1 cellular context compared by ENCODE assay signal in genomic region chr3:187983484-187984124, GRCh38.
TF ChIP-seq lines count a peak whose summit lies in the region.

No MANE protein-coding gene starts in this region.

TF ChIP-seq in HepG2, 621 proteins besides CTCF, POLR2A, EP300 and RAD21 (continued from another document and continues in another):
- no peak for TF ChIP-seq MNT (IDR thresholded peaks at IDR 0.05)
- TF ChIP-seq ZNF17 (CRISPR knock-in tag; IDR thresholded peaks at IDR 0.05): no peak
- TF ChIP-seq NFE2L1 (CRISPR knock-in tag; IDR thresholded peaks at IDR 0.05; ENCODE audit: borderline replicate concordance): no peak
- peak; percentile 86 for TF ChIP-seq ELF3 (CRISPR knock-in tag; IDR thresholded peaks at IDR 0.05)
- 0 out of 2 replicates have a peak, but pooled peaks have one; percentile 11 for TF ChIP-seq ZNF564 (CRISPR knock-in tag; IDR thresholded peaks at IDR 0.05)
- no peak for TF ChIP-seq MXD3 (CRISPR knock-in tag; IDR thresholded peaks at IDR 0.05)
- TF ChIP-seq ZNF343 (CRISPR knock-in tag; IDR thresholded peaks at IDR 0.05): no peak
- TF ChIP-seq ZNF740 (CRISPR knock-in tag; IDR thresholded peaks at IDR 0.05): no peak
- peak; percentile 90; the same call in 1 of the 2 replicates for TF ChIP-seq ZBTB37 (CRISPR knock-in tag; IDR thresholded peaks at IDR 0.05)
- no peak for TF ChIP-seq ZNF142 (CRISPR knock-in tag; IDR thresholded peaks at IDR 0.05)
- TF ChIP-seq WIZ (CRISPR knock-in tag; IDR thresholded peaks at IDR 0.05): no peak
- peak; percentile 83; the same call in 1 of the 2 replicates for TF ChIP-seq MYPOP (CRISPR knock-in tag; IDR thresholded peaks at IDR 0.05)
- no peak for TF ChIP-seq SP1 (IDR thresholded peaks at IDR 0.05)
- TF ChIP-seq SP1 (CRISPR knock-in tag; IDR thresholded peaks at IDR 0.05): no peak
- 0 out of 2 replicates have a peak, but pooled peaks have one; percentile 36 for TF ChIP-seq ZMAT3 (CRISPR knock-in tag; conservative IDR thresholded peaks at IDR 0.05)
- TF ChIP-seq ZNF549 (CRISPR knock-in tag; IDR thresholded peaks at IDR 0.05): no peak
- TF ChIP-seq ZNF207 (IDR thresholded peaks at IDR 0.05; ENCODE audit: borderline replicate concordance): no peak
- no peak for TF ChIP-seq ZNF318 (CRISPR knock-in tag; IDR thresholded peaks at IDR 0.05)
- TF ChIP-seq NR0B2 (CRISPR knock-in tag; IDR thresholded peaks at IDR 0.05): no peak
- TF ChIP-seq ZNF576 (CRISPR knock-in tag; IDR thresholded peaks at IDR 0.05): 0 out of 2 replicates have a peak, but pooled peaks have one; percentile 62
- TF ChIP-seq JUND (CRISPR knock-in tag; IDR thresholded peaks at IDR 0.05): no peak
- TF ChIP-seq BCL6 (CRISPR knock-in tag; IDR thresholded peaks at IDR 0.05): peak; percentile 89
- no peak for TF ChIP-seq LRRFIP1 (CRISPR knock-in tag; conservative IDR thresholded peaks at IDR 0.05)
- TF ChIP-seq TCF12 (IDR thresholded peaks at IDR 0.05): no peak
- TF ChIP-seq TCF12 (CRISPR knock-in tag; IDR thresholded peaks at IDR 0.05): peak; percentile 81
- peak; percentile 46; the same call in 1 of the 2 replicates for TF ChIP-seq SIX1 (CRISPR knock-in tag; IDR thresholded peaks at IDR 0.05; ENCODE audit: borderline replicate concordance)
- no peak for TF ChIP-seq U2AF2 (IDR thresholded peaks at IDR 0.05; ENCODE audit: low read depth, low read length)
- no peak for TF ChIP-seq HIVEP1 (CRISPR knock-in tag; IDR thresholded peaks at IDR 0.05)
- TF ChIP-seq IKZF5 (CRISPR knock-in tag; IDR thresholded peaks at IDR 0.05): no peak
- TF ChIP-seq PAX8 (CRISPR knock-in tag; IDR thresholded peaks at IDR 0.05; ENCODE audit: borderline replicate concordance): no peak
- TF ChIP-seq ARID2 (CRISPR knock-in tag; IDR thresholded peaks at IDR 0.05; ENCODE audit: borderline replicate concordance): no peak
- TF ChIP-seq ZNF776 (CRISPR knock-in tag; IDR thresholded peaks at IDR 0.05): 0 out of 2 replicates have a peak, but pooled peaks have one; percentile 45
- no peak for TF ChIP-seq NFRKB (IDR thresholded peaks at IDR 0.05)
- TF ChIP-seq SKI (IDR thresholded peaks at IDR 0.05; ENCODE audit: partially characterized antibody): peak; percentile 72
- no peak for TF ChIP-seq NR1H2 (CRISPR knock-in tag; IDR thresholded peaks at IDR 0.05; ENCODE audit: borderline replicate concordance, low read depth)
